In genomic region chr11:67117667-67118058, GRCh38 we compare ENCODE assay signal across 8 cellular contexts. TPM values are rescaled to one million over a fixed set of nuclear protein-coding genes. Genes with fewer than 3 reads are reported as not detected.
A peak's percentile ranks its signal among the peaks of the same experiment; 100 is the strongest.
DNase-seq lines count a peak whose midpoint lies in the region; ATAC-seq and TF ChIP-seq lines count a peak whose summit lies in the region.

No MANE protein-coding gene starts in this region.

- ATAC-seq in aorta (ENCODE audit: low FRiP score) (no peak), HG03565 (IDR thresholded peaks at IDR 0.05; ENCODE audit: unreplicated experiment) (no peak), GM21786 (IDR thresholded peaks at IDR 0.05; ENCODE audit: unreplicated experiment) (no peak)

- TF ChIP-seq CTCF in esophagus muscularis mucosa (IDR thresholded peaks at IDR 0.05) (no peak), neural crest cell (conservative IDR thresholded peaks at IDR 0.05) (no peak)

- H3K9me3 ChIP-seq in HUES48 (ENCODE audit: control insufficient read depth, insufficient read depth, low read length) (no peaks in the 10 kb centered on the region), esophagus muscularis mucosa (no peaks in the 10 kb centered on the region), aorta (ENCODE audit: control insufficient read depth, low read length) (no peaks in the 10 kb centered on the region)

- peaks cover 27% of the 10 kb centered on the region for H3K4me1 Mint-ChIP-seq in neural crest cell

- TF ChIP-seq EP300 in esophagus muscularis mucosa (IDR thresholded peaks at IDR 0.05) = no peak

- DNase-seq in AG08396 (ENCODE audit: low spot score) (peak; percentile 53), esophagus muscularis mucosa (ENCODE audit: extremely low spot score) (no peak), neural crest cell (ENCODE audit: low read depth, low spot score) (peak; percentile 12), aorta (peak in 1 of 2 donors; percentile 79)
- DNase-seq in activated T-cell treated with anti-CD3 and anti-CD28 coated beads, Interleukin-2, amount 50 U/mL, for 1 hour = peak; percentile 56

- WGBS in esophagus muscularis mucosa = 33% methylated on average over 9 of the region's 44 CpGs
- 25 to 26% methylated on average over 39 to 44 of the region's 44 CpGs for WGBS in aorta, 2 donors

- H3K36me3 Mint-ChIP-seq in neural crest cell (ENCODE audit: low read depth) = no peaks in the 10 kb centered on the region

- H3K36me3 ChIP-seq in HUES48 (ENCODE audit: control insufficient read depth, insufficient read depth, low read length) = peaks cover 5% of the 10 kb centered on the region; the same call in 1 of the 2 replicates
- H3K36me3 ChIP-seq in esophagus muscularis mucosa = no peaks in the 10 kb centered on the region
- H3K36me3 ChIP-seq in aorta (ENCODE audit: control insufficient read depth in 1 of 2, insufficient read depth in 2 of 2, low read length in 1 of 2) = no peaks in the 10 kb centered on the region

- H3K4me1 ChIP-seq in HUES48 (ENCODE audit: control insufficient read depth, insufficient read depth, low read length) (peaks cover 17% of the 10 kb centered on the region), esophagus muscularis mucosa (peaks cover 17 to 38% (median 27%) of the 10 kb centered on the region in 4 donors), aorta (ENCODE audit: control insufficient read depth in 1 of 2, insufficient read depth in 2 of 2, low read length in 2 of 2) (no peaks in the 10 kb centered on the region)

- peaks cover 2% of the 10 kb centered on the region for H3K27me3 Mint-ChIP-seq in neural crest cell (ENCODE audit: low read depth)

- TF ChIP-seq POLR2A in esophagus muscularis mucosa (IDR thresholded peaks at IDR 0.05; ENCODE audit: low read depth) = no peak

- H3K9ac ChIP-seq in HUES48 (ENCODE audit: low read depth, low read length) = no peak overlapping the region; the same call in 1 of the 2 replicates

- intact Hi-C loops in esophagus muscularis mucosa (cut with DNase I) (loop anchor here (5.0 kb wide), 1 partner anchor 125 kb away; no protein-coding TSS in a partner anchor), aorta (cut with DNase I) (no loop called here)

- no peaks in the 10 kb centered on the region for H3K9me3 Mint-ChIP-seq in neural crest cell

- H3K27ac Mint-ChIP-seq in neural crest cell (ENCODE audit: unreplicated experiment) = peak overlapping the region; percentile 81

- H3K27ac ChIP-seq in HUES48 (ENCODE audit: low read depth, low read length) (no peak overlapping the region), esophagus muscularis mucosa (replicated peaks in 1 of 4) (peak overlapping the region; percentile 93 to 99 (median 99)), aorta (ENCODE audit: low read depth in 1 of 2, low read length in 2 of 2) (peak overlapping the region in 1 of 2 donors; percentile 20)

- H3K4me3 Mint-ChIP-seq in neural crest cell = peak overlapping the region; percentile 91

- peaks cover 6% of the 10 kb centered on the region; the same call in 1 of the 2 replicates for H3K27me3 ChIP-seq in HUES48 (ENCODE audit: control insufficient read depth, insufficient read depth, low read length)
- no peaks in the 10 kb centered on the region for H3K27me3 ChIP-seq in esophagus muscularis mucosa
- no peaks in the 10 kb centered on the region for H3K27me3 ChIP-seq in aorta (ENCODE audit: control insufficient read depth in 1 of 2, insufficient read depth in 2 of 2, low read length in 1 of 2)

- H3K4me3 ChIP-seq in HUES48 (ENCODE audit: low read depth, low read length) (peak overlapping the region; percentile 79), esophagus muscularis mucosa (peak overlapping the region; percentile 94 to 100 (median 98)), aorta (ENCODE audit: low read length in 2 of 2) (peak overlapping the region; percentile 8 to 75)

RNA-seq across cellular contexts. Expression of gene KDM2A, which starts 1.4 kb away (rescaled TPM):
- 10 to 100 TPM; 44.9 to 69.5 (median 51.4) TPM for total RNA-seq in esophagus muscularis mucosa
- total RNA-seq in neural crest cell = 67.4 and 69.3 TPM in 2 replicates
- 100 to 1,000 TPM in 1 of 2 donors, 10 to 100 TPM in 1; 64.0 to 106 TPM for total RNA-seq in aorta
- 10 to 100 TPM; 11.5 to 26.5 TPM for polyA plus RNA-seq in aorta

Comparison
In these comparisons a context has a peak if more than half of its experiments do, and no peak if none do; other contexts are left out.
1. H3K4me3 ChIP-seq: peak in every context shown above with its lines; median percentile 98 in esophagus muscularis mucosa; 79 in HUES48; 42 in aorta.